ENCODE assay signal across 9 cellular contexts in genomic region chr2:3122525-3122924, GRCh38.
"Had no signal": no experiment of that assay in that cellular context is flagged by ENCODE, and none has a peak within 500 bp of the region (broad histone marks: within the 10 kb centered on the region; RNA-seq: fewer than 3 reads in every experiment).

No MANE protein-coding gene starts in this region.

- H3K9ac ChIP-seq: GM23248 had no signal

- H3K9me3 Mint-ChIP-seq: GM23338, H9, HFFc6 had no signal

- H3K4me3 ChIP-seq: GM23248, GM23338, HAP-1 had no signal

- H3K4me1 ChIP-seq: HAP-1 had no signal

- H3K27ac ChIP-seq: GM23248 had no signal

- DNase-seq: GM23248, GOT3, H7, H9, HCEC 1CT, HFFc6 had no signal

- H3K36me3 ChIP-seq: HAP-1 had no signal

- H3K4me3 Mint-ChIP-seq: GM23338, H9, HFFc6 had no signal

- H3K4me2 ChIP-seq: GM23338 had no signal

- H3K27ac Mint-ChIP-seq: GM23338, H9, HFFc6 had no signal

- H2AFZ ChIP-seq: GM23248, GM23338 had no signal

- ATAC-seq: GM23338, HCT116 had no signal

- H3K9me3 ChIP-seq: HAP-1 had no signal
